In the genomic region with DNA sequence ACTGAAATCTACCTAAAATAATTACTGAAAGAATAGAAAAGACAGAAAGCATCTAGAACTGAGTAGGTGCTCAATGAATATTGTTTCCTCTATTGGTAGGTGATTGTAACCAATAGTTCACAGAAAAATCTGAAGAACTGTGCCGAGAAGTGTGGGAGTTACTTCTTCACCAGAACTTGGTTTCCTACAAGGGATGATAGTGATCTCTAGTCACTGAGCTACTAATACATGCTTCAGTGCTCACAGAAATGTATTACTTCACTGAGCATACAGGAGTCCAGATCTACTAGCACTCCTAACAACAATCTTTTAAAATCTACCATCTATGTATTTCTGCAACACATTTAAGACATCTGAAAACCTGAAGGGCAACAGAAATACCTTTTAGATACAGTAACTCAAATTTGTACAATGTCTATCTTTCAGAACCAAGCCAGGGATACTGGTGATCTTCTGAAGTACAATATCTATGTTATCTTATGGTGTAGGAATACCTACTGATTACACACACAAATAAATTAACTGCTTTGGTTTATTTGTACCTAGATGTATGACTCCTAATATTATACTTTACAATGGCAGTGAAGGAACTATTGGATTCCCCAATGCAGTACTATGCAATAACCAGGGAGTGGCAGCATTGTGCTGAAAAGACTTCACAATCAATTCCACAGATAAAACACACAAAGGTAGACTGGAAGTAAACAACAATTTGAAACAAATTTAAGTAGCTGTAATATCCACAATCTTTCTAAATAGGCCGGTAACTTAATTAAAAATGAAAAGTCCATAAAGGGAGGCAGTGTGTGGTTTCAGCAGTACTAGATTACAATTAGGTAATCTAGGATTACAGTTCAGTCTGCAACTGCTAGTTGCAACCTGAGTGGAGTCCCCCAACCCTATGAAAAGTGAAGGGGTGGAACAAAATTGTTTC, we compare ENCODE assay signal across 8 cellular contexts.
DNase-seq lines count a peak whose midpoint lies in the region; ATAC-seq and TF ChIP-seq lines count a peak whose summit lies in the region.

No MANE protein-coding gene starts in this region.

- H3K4me3 ChIP-seq in HAP-1 = no peak overlapping the region
- H3K4me3 ChIP-seq in heart right ventricle = no peak overlapping the region

- WGBS in heart right ventricle, 2 donors = 30 to 43% methylated on average over 2 of the region's 2 CpGs

- no peaks in the 10 kb centered on the region for H3K27me3 Mint-ChIP-seq in activated T-helper 1 cell treated with anti-CD3 and anti-CD28 coated beads, Interleukin-12 subunit alpha, Interleukin-12 subunit beta, Interleukin-2, Interleukin-4 antibody, amounts not matched to agents 30 ng/mL and 10 ng/mL and 1 ng/mL, durations not matched to agents 14 hours and 24 hours and 36 hours (ENCODE audit: insufficient read depth)

- H3K27me3 ChIP-seq in HAP-1 (ENCODE audit: low read depth) = no peaks in the 10 kb centered on the region
- no peaks in the 10 kb centered on the region for H3K27me3 ChIP-seq in heart right ventricle

- intact Hi-C loops in activated T-helper 1 cell treated with anti-CD3 and anti-CD28 coated beads, Interleukin-12 subunit alpha, Interleukin-12 subunit beta, Interleukin-2, Interleukin-4 antibody, amounts not matched to agents 30 ng/mL and 10 ng/mL and 1 ng/mL, durations not matched to agents 14 hours and 24 hours and 36 hours (cut with micrococcal nuclease) = loop anchor here (1.0 to 2.0 kb wide), 10 partner anchors 21 to 288 kb away; a partner anchor contains a TSS
- intact Hi-C loops in heart right ventricle (cut with DNase I) = loop anchor here (1.0 to 10.0 kb wide), 10 partner anchors 36 to 288 kb away; no protein-coding TSS in a partner anchor

- peak; percentile 82 to 98 (median 94) for TF ChIP-seq CTCF in heart right ventricle (IDR thresholded peaks at IDR 0.05)

- no peaks in the 10 kb centered on the region for H3K9me3 Mint-ChIP-seq in activated T-helper 1 cell treated with anti-CD3 and anti-CD28 coated beads, Interleukin-12 subunit alpha, Interleukin-12 subunit beta, Interleukin-2, Interleukin-4 antibody, amounts not matched to agents 30 ng/mL and 10 ng/mL and 1 ng/mL, durations not matched to agents 14 hours and 24 hours and 36 hours

- peaks cover 10% of the 10 kb centered on the region for H3K36me3 Mint-ChIP-seq in activated T-helper 1 cell treated with anti-CD3 and anti-CD28 coated beads, Interleukin-12 subunit alpha, Interleukin-12 subunit beta, Interleukin-2, Interleukin-4 antibody, amounts not matched to agents 30 ng/mL and 10 ng/mL and 1 ng/mL, durations not matched to agents 14 hours and 24 hours and 36 hours (ENCODE audit: low read depth)

- peak overlapping the region; percentile 32 for H3K4me3 Mint-ChIP-seq in activated T-helper 1 cell treated with anti-CD3 and anti-CD28 coated beads, Interleukin-12 subunit alpha, Interleukin-12 subunit beta, Interleukin-2, Interleukin-4 antibody, amounts not matched to agents 30 ng/mL and 10 ng/mL and 1 ng/mL, durations not matched to agents 14 hours and 24 hours and 36 hours

- no peak overlapping the region for H3K27ac ChIP-seq in heart right ventricle

- peaks cover 57% of the 10 kb centered on the region for H3K4me1 Mint-ChIP-seq in activated T-helper 1 cell treated with anti-CD3 and anti-CD28 coated beads, Interleukin-12 subunit alpha, Interleukin-12 subunit beta, Interleukin-2, Interleukin-4 antibody, amounts not matched to agents 30 ng/mL and 10 ng/mL and 1 ng/mL, durations not matched to agents 14 hours and 24 hours and 36 hours (ENCODE audit: low read depth)

- in situ Hi-C loops in HAP-1 (cut with MboI; ENCODE audit: low sequenced_read_pairs) = loop anchor here (5.0 to 10.0 kb wide), 3 partner anchors 114 to 284 kb away; no protein-coding TSS in a partner anchor

- no peaks in the 10 kb centered on the region for H3K4me1 ChIP-seq in HAP-1
- peaks cover 0 to 33% (median 16%) of the 10 kb centered on the region in 9 donors for H3K4me1 ChIP-seq in heart right ventricle

- H3K36me3 ChIP-seq in HAP-1 (replicated peaks) (no peaks in the 10 kb centered on the region), heart right ventricle (peaks cover 0 to 10% (median 0%) of the 10 kb centered on the region in 9 donors)

- H3K27ac Mint-ChIP-seq in activated T-helper 1 cell treated with anti-CD3 and anti-CD28 coated beads, Interleukin-12 subunit alpha, Interleukin-12 subunit beta, Interleukin-2, Interleukin-4 antibody, amounts not matched to agents 30 ng/mL and 10 ng/mL and 1 ng/mL, durations not matched to agents 14 hours and 24 hours and 36 hours = peak overlapping the region; percentile 78

- peak; percentile 74 to 79 for ATAC-seq in activated CD4-positive, CD25-positive, alpha-beta regulatory T cell treated with anti-CD3 and anti-CD28 coated beads, Interleukin-2, amount 50 U/mL, for 24 hours
- peak in 7 of 8 donors; percentile 50 to 80 (median 72) for ATAC-seq in heart right ventricle

- no peaks in the 10 kb centered on the region for H3K9me3 ChIP-seq in HAP-1
- no peaks in the 10 kb centered on the region for H3K9me3 ChIP-seq in heart right ventricle

- DNase-seq in activated CD4-positive, CD25-positive, alpha-beta regulatory T cell treated with anti-CD3 and anti-CD28 coated beads, Interleukin-2, amount 50 U/mL, for 72 hours = no peak
- DNase-seq in HAP-1 (ENCODE audit: low spot score in 2 of 2) (peak; percentile 31 to 55), NCI-H510A (lab: John Stamatoyannopoulos, UW) (peak; percentile 65), heart right ventricle (no peak), retina (peak; percentile 49)
- DNase-seq in activated T-helper 1 cell treated with anti-CD3 and anti-CD28 coated beads, Interleukin-12 subunit alpha, Interleukin-12 subunit beta, Interleukin-2, Interleukin-4 antibody, amounts not matched to agents 30 ng/mL and 10 ng/mL and 1 ng/mL, durations not matched to agents 14 hours and 24 hours and 36 hours (ENCODE audit: low spot score) = no peak
- no peak for DNase-seq in activated effector memory CD4-positive, alpha-beta T cell treated with Interleukin-2 at 50 U/mL for 16 hours

Comparison
In these comparisons a context has a peak if more than half of its experiments do, and no peak if none do; other contexts are left out.
1. DNase-seq: peak in HAP-1 (2 of 2), NCI-H510A (single experiment) and retina (single experiment); none in activated CD4-positive, CD25-positive, alpha-beta regulatory T cell treated with anti-CD3 and anti-CD28 coated beads, Interleukin-2, amount 50 U/mL, for 72 hours (single experiment), activated T-helper 1 cell treated with anti-CD3 and anti-CD28 coated beads, Interleukin-12 subunit alpha, Interleukin-12 subunit beta, Interleukin-2, Interleukin-4 antibody, amounts not matched to agents 30 ng/mL and 10 ng/mL and 1 ng/mL, durations not matched to agents 14 hours and 24 hours and 36 hours (single experiment), heart right ventricle (0 of 2) and activated effector memory CD4-positive, alpha-beta T cell treated with Interleukin-2 at 50 U/mL for 16 hours (single experiment).